In the genomic region with DNA sequence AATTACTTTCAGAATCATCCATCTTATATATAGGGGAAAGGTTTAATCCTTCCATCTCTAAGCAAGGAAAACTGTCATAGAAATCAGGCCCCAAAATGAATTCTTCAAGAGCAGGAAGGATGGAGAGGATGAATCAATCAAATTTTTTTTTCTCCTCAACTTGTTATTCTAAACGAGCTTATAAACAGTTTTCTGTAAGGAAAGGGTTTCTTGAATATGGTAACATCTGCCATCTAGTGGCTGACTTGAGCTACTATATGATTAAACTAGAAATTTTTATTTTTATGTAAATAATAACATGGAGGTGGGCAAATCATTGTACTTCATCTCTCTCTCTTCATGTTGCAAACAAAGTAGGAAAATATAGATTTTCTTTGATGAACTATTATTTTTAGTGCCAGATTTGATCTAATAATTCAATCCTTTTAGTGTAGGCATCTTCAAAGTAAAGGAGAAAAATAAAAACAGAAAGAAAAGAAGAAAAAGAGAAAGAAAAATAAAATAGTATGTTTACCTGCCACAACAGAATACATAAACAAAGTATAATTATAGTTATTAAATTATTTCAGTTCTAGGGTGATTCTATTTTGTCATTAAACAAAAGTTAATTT, we compare ENCODE assay signal across 8 cellular contexts.
DNase-seq lines count a peak whose midpoint lies in the region; ATAC-seq, FAIRE-seq and TF ChIP-seq lines count a peak whose summit lies in the region.

No MANE protein-coding gene starts in this region.

- H3K4me3 ChIP-seq in ACC112 (ENCODE audit: low read depth, low read length): peak overlapping the region; percentile 17; the same call in 1 of the 2 replicates
- peak overlapping the region; percentile 23 for H3K4me3 ChIP-seq in fibroblast of the aortic adventitia (ENCODE audit: low read depth, low read length)

- TF ChIP-seq CTCF in fibroblast of the aortic adventitia (IDR thresholded peaks at IDR 0.05; ENCODE audit: insufficient read depth, low read length): peak; percentile 64

- no peaks in the 10 kb centered on the region for H3K79me2 ChIP-seq in ACC112 (ENCODE audit: control insufficient read depth, insufficient read depth, low read length, unreplicated experiment)

- no peak for DNase-seq in GM12892 (ENCODE audit: insufficient read length)
- DNase-seq in NCI-H1105 (lab: John Stamatoyannopoulos, UW): peak; percentile 60
- DNase-seq in fibroblast of the aortic adventitia (ENCODE audit: low read depth): peak; percentile 77
- DNase-seq in putamen (ENCODE audit: low spot score): peak; percentile 36
- DNase-seq in stimulated activated CD4-positive, alpha-beta T cell treated with anti-CD3 and anti-CD28 coated beads, Interleukin-4, amount 100 ng/mL, for 24 hours: no peak

- no peak overlapping the region for H3K27ac ChIP-seq in ACC112 (ENCODE audit: low read depth, low read length)

- peak overlapping the region; percentile 35 for H2AFZ ChIP-seq in ACC112 (ENCODE audit: low read length, unreplicated experiment)

- TF ChIP-seq POLR2A in GM12892 (IDR thresholded peaks at IDR 0.05; ENCODE audit: low read depth, low read length): no peak

- peak; percentile 50 for FAIRE-seq in GM12892 (lab: Jason Lieb, UNC)

- no peaks in the 10 kb centered on the region for H3K36me3 ChIP-seq in ACC112 (ENCODE audit: insufficient read depth, low read length)

- ATAC-seq in HG02798 (IDR thresholded peaks at IDR 0.05; ENCODE audit: poor library complexity, unreplicated experiment) (peak; percentile 84), SK-N-SH treated with all-trans-retinoic acid at 6 μM for 48 hours (peak; percentile 82)

- H3K4me1 ChIP-seq in ACC112 (ENCODE audit: control insufficient read depth, insufficient read depth, low read length, unreplicated experiment): peaks cover 5% of the 10 kb centered on the region

- peaks cover 22% of the 10 kb centered on the region; the same call in 1 of the 2 replicates for H3K27me3 ChIP-seq in ACC112 (ENCODE audit: insufficient read depth, low read length)

TF ChIP-seq in SK-N-SH treated with all-trans-retinoic acid at 6 μM for 48 hours, 23 proteins besides CTCF, POLR2A, EP300 and RAD21:
- TF ChIP-seq TOX (CRISPR knock-in tag; IDR thresholded peaks at IDR 0.05; ENCODE audit: borderline replicate concordance) (peak; percentile 42; the same call in 1 of the 2 replicates), BACH2 (CRISPR knock-in tag; IDR thresholded peaks at IDR 0.05; ENCODE audit: borderline replicate concordance) (no peak)

Comparison
In these comparisons a context has a peak if more than half of its experiments do, and no peak if none do; other contexts are left out.
1. DNase-seq: peak in NCI-H1105 (single experiment), fibroblast of the aortic adventitia (single experiment) and putamen (single experiment); none in GM12892 (single experiment) and stimulated activated CD4-positive, alpha-beta T cell treated with anti-CD3 and anti-CD28 coated beads, Interleukin-4, amount 100 ng/mL, for 24 hours (single experiment).